In the genomic region with DNA sequence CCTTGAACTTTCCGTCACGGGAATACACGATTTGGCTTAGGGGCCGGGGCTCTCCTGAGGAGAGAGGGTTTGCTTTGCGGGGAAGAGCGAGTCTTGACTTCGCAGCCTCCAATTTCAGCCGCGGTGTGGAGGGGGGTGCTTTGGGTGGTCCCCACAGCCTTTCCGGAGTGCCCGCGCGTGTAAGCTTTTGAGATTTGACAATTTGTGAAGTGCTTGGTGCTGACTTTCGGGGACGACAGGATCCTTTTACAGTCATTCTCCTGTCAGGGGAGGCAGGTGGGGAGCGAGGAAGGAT, we compare ENCODE assay signal across 8 cellular contexts. TPM values are rescaled to one million over a fixed set of nuclear protein-coding genes. Genes with fewer than 3 reads are reported as not detected.
DNase-seq lines count a peak whose midpoint lies in the region; TF ChIP-seq lines count a peak whose summit lies in the region.

No MANE protein-coding gene starts in this region.

- H3K27ac Mint-ChIP-seq in activated CD4-positive, alpha-beta T cell treated with anti-CD3 and anti-CD28 coated beads, Interleukin-2, amount 10 ng/mL, durations not matched to agents 7 days and 5 days, result peak overlapping the region; percentile 89

- no peaks in the 10 kb centered on the region for H3K36me3 Mint-ChIP-seq in activated CD4-positive, alpha-beta T cell treated with anti-CD3 and anti-CD28 coated beads, Interleukin-2, amount 10 ng/mL, durations not matched to agents 7 days and 5 days (ENCODE audit: low read depth)

- H2AFZ ChIP-seq in fibroblast of lung (ENCODE audit: low read length), result peak overlapping the region; percentile 35

- no peaks in the 10 kb centered on the region for H3K4me1 ChIP-seq in fibroblast of lung (ENCODE audit: control insufficient read depth, extremely low read depth, insufficient read depth, low read length)

- no peaks in the 10 kb centered on the region for H3K9me3 Mint-ChIP-seq in activated CD4-positive, alpha-beta T cell treated with anti-CD3 and anti-CD28 coated beads, Interleukin-2, amount 10 ng/mL, durations not matched to agents 7 days and 5 days

- H3K36me3 ChIP-seq in fibroblast of lung (ENCODE audit: control insufficient read depth, insufficient read depth, low read length), result no peaks in the 10 kb centered on the region

- POLR2A ChIA-PET in activated CD4-positive, alpha-beta T cell treated with anti-CD3 and anti-CD28 coated beads, Interleukin-2, amount 10 ng/mL, durations not matched to agents 7 days and 5 days (lab: Charles Lee), result no interaction called here

- no peak for TF ChIP-seq CTCF in fibroblast of lung (conservative IDR thresholded peaks at IDR 0.05 in 1 of 2, IDR thresholded peaks at IDR 0.05 in 1 of 2; ENCODE audit: low read depth in 1 of 2, low read length in 2 of 2)
- no peak for TF ChIP-seq CTCF in retinal pigment epithelial cell (conservative IDR thresholded peaks at IDR 0.05; ENCODE audit: low read depth, low read length)

- H3K4me3 ChIP-seq in fibroblast of lung (replicated peaks in 1 of 4; ENCODE audit: control extremely low read depth in 1 of 4, insufficient read depth in 1 of 4, low read depth in 3 of 4, low read length in 4 of 4), result peak overlapping the region; percentile 69 to 84 (median 78)
- peak overlapping the region; percentile 72 for H3K4me3 ChIP-seq in retinal pigment epithelial cell (ENCODE audit: low read length)

- H3K4me1 Mint-ChIP-seq in activated CD4-positive, alpha-beta T cell treated with anti-CD3 and anti-CD28 coated beads, Interleukin-2, amount 10 ng/mL, durations not matched to agents 7 days and 5 days, result peaks cover 25% of the 10 kb centered on the region

- H3K4me2 ChIP-seq in fibroblast of lung (ENCODE audit: extremely low read depth, insufficient read depth, low read length), result peak overlapping the region; percentile 15

- peak; percentile 21 for DNase-seq in NCI-H748 treated with DMSO at 0.1 percent for 48 hours (lab: John Stamatoyannopoulos, UW)
- DNase-seq in NCI-H748 (lab: John Stamatoyannopoulos, UW; ENCODE audit: unreplicated experiment), result no peak
- no peak for DNase-seq in activated CD4-positive, alpha-beta T cell treated with anti-CD3 and anti-CD28 coated beads, Interleukin-2, amount 10 ng/mL, durations not matched to agents 7 days and 5 days
- no peak for DNase-seq in fibroblast of lung (ENCODE audit: low read depth in 2 of 2)
- no peak for DNase-seq in retinal pigment epithelial cell (ENCODE audit: low read depth)
- no peak for DNase-seq in foreskin melanocyte
- DNase-seq in midbrain (lab: John Stamatoyannopoulos, UW), result no peak
- DNase-seq in NCI-H2196 treated with DMSO at 0.1 percent for 48 hours (lab: John Stamatoyannopoulos, UW; ENCODE audit: unreplicated experiment), result no peak

- CTCF ChIA-PET in activated CD4-positive, alpha-beta T cell treated with anti-CD3 and anti-CD28 coated beads, Interleukin-2, amount 10 ng/mL, durations not matched to agents 7 days and 5 days (lab: Charles Lee), result no interaction called here

- H4K20me1 ChIP-seq in fibroblast of lung (ENCODE audit: control insufficient read depth, extremely low read depth, insufficient read depth, low read length), result no peaks in the 10 kb centered on the region

- H3K79me2 ChIP-seq in fibroblast of lung (ENCODE audit: control insufficient read depth, insufficient read depth, low read length), result peaks cover 29% of the 10 kb centered on the region

- peaks cover 39% of the 10 kb centered on the region for H3K27me3 Mint-ChIP-seq in activated CD4-positive, alpha-beta T cell treated with anti-CD3 and anti-CD28 coated beads, Interleukin-2, amount 10 ng/mL, durations not matched to agents 7 days and 5 days

- H3K27ac ChIP-seq in fibroblast of lung (ENCODE audit: insufficient read depth, low read length), result peak overlapping the region; percentile 96

- H3K27me3 ChIP-seq in fibroblast of lung (ENCODE audit: control insufficient read depth, insufficient read depth, low read length), result no peaks in the 10 kb centered on the region

- peak overlapping the region; percentile 89 for H3K4me3 Mint-ChIP-seq in activated CD4-positive, alpha-beta T cell treated with anti-CD3 and anti-CD28 coated beads, Interleukin-2, amount 10 ng/mL, durations not matched to agents 7 days and 5 days

- no peaks in the 10 kb centered on the region for H3K9me3 ChIP-seq in fibroblast of lung (ENCODE audit: control insufficient read depth, insufficient read depth, low read depth, low read length)

- H3K9ac ChIP-seq in fibroblast of lung (ENCODE audit: insufficient read depth, low read length), result peak overlapping the region; percentile 94

RNA-seq across cellular contexts. Expression of a gene that starts 0.4 kb away (rescaled TPM):
- 1 to 10 TPM; 5.3 to 6.1 TPM for total RNA-seq in activated CD4-positive, alpha-beta T cell treated with anti-CD3 and anti-CD28 coated beads, Interleukin-2, amount 10 ng/mL, durations not matched to agents 7 days and 5 days
- 7.7 and 11.4 TPM in 2 replicates for total RNA-seq in fibroblast of lung
- polyA plus RNA-seq in fibroblast of lung, result 19.5 and 22.7 TPM in 2 replicates
- polyA plus RNA-seq in fibroblast of lung (2012), result 8.6 and 9.1 TPM in 2 replicates
- polyA minus RNA-seq in fibroblast of lung (ENCODE audit: low replicate concordance), result 3.0 and 7.6 TPM in 2 replicates
